In genomic region chr1:43783671-43784205, GRCh38 we compare ENCODE assay signal across 10 cellular contexts.
DNase-seq lines count a peak whose midpoint lies in the region; ATAC-seq, FAIRE-seq and TF ChIP-seq lines count a peak whose summit lies in the region.
"Had no signal": no experiment of that assay in that cellular context is flagged by ENCODE, and none has a peak within 500 bp of the region (broad histone marks: within the 10 kb centered on the region; RNA-seq: fewer than 3 reads in every experiment).

No MANE protein-coding gene starts in this region.

- no peak for TF ChIP-seq CTCF in endothelial cell of umbilical vein (IDR thresholded peaks at IDR 0.05; ENCODE audit: extremely low read depth in 1 of 2, insufficient read depth in 1 of 2, low read depth in 1 of 2, low read length in 2 of 2)

- H3K4me2 ChIP-seq in endothelial cell of umbilical vein (ENCODE audit: insufficient read depth, low read length): no peak overlapping the region

- dilution Hi-C loops in endothelial cell of umbilical vein (cut with MboI; ENCODE audit: extremely low pct_ligation_motif_present, low sequenced_read_pairs): no loop called here

- POLR2A ChIA-PET in endothelial cell of umbilical vein (lab: Charles Lee): no interaction called here

- H4K20me1 ChIP-seq in endothelial cell of umbilical vein (replicated peaks; ENCODE audit: control insufficient read depth, extremely low read depth, insufficient read depth, low read length): no peaks in the 10 kb centered on the region

- no peaks in the 10 kb centered on the region for H3K36me3 ChIP-seq in endothelial cell of umbilical vein (ENCODE audit: control insufficient read depth in 2 of 2, extremely low read depth in 1 of 2, insufficient read depth in 2 of 2, low read length in 2 of 2)
- H3K36me3 ChIP-seq: cardiac muscle cell had no signal

- H3K9me3 ChIP-seq in endothelial cell of umbilical vein (replicated peaks; ENCODE audit: control insufficient read depth, insufficient read depth, low read length): no peaks in the 10 kb centered on the region

- intact Hi-C loops in left ventricle myocardium superior (cut with micrococcal nuclease): no loop called here
- intact Hi-C loops in Right ventricle myocardium inferior (cut with DNase I): no loop called here
- intact Hi-C loops in endothelial cell of umbilical vein (cut with micrococcal nuclease): no loop called here

- peak overlapping the region; percentile 30 for H3K27ac ChIP-seq in endothelial cell of umbilical vein (ENCODE audit: insufficient read depth, low read depth, low read length)
- H3K27ac ChIP-seq: cardiac muscle cell had no signal

- no peaks in the 10 kb centered on the region for H3K9me1 ChIP-seq in endothelial cell of umbilical vein (replicated peaks; ENCODE audit: control insufficient read depth, extremely low read depth, insufficient read depth, low read length)

- H3K4me3 ChIP-seq in endothelial cell of umbilical vein (replicated peaks in 1 of 3; ENCODE audit: insufficient read depth in 1 of 3, low read depth in 1 of 3, low read length in 3 of 3): no peak overlapping the region
- H3K4me3 ChIP-seq: cardiac muscle cell had no signal

- DNase-seq in left ventricle myocardium superior (no peak), Right ventricle myocardium inferior (ENCODE audit: missing footprints) (no peak), NCI-H226 (peak; percentile 56), endothelial cell of umbilical vein (ENCODE audit: low read depth, low spot score) (no peak), HuH-7.5 (ENCODE audit: low spot score) (no peak), OCI-M2 (lab: John Stamatoyannopoulos, UW; ENCODE audit: unreplicated experiment) (no peak)
- DNase-seq: NCI-H526 had no signal

- no peaks in the 10 kb centered on the region for H3K27me3 ChIP-seq in endothelial cell of umbilical vein (ENCODE audit: control insufficient read depth in 2 of 2, insufficient read depth in 2 of 2, low read length in 2 of 2)
- H3K27me3 ChIP-seq: cardiac muscle cell had no signal

- no peak for FAIRE-seq in endothelial cell of umbilical vein (lab: Jason Lieb, UNC)

- no peaks in the 10 kb centered on the region for H3K79me2 ChIP-seq in endothelial cell of umbilical vein (ENCODE audit: control insufficient read depth, insufficient read depth, low read length)

- H3K9ac ChIP-seq in endothelial cell of umbilical vein (replicated peaks; ENCODE audit: extremely low read depth, insufficient read depth, low read length): no peak overlapping the region

- CTCF ChIA-PET in endothelial cell of umbilical vein (lab: Charles Lee): interaction anchor here (1.0 to 4.4 kb wide), 5 partner anchors 11 to 151 kb away, joined by 3 to 28 read pairs (median 9); partner anchors contain the start of gene ARTN

- TF ChIP-seq POLR2A in endothelial cell of umbilical vein (IDR thresholded peaks at IDR 0.05; ENCODE audit: low read depth, low read length): no peak

- H3K4me1 ChIP-seq in endothelial cell of umbilical vein (ENCODE audit: control insufficient read depth, extremely low read depth, insufficient read depth, low read length): peaks cover 18% of the 10 kb centered on the region

- ATAC-seq in left ventricle myocardium superior (peak; percentile 58), Right ventricle myocardium inferior (no peak), HG02870 (IDR thresholded peaks at IDR 0.05; ENCODE audit: unreplicated experiment) (no peak), GM21576 (IDR thresholded peaks at IDR 0.05; ENCODE audit: unreplicated experiment) (no peak)

- no TSS peak for BruUV-seq in endothelial cell of umbilical vein (replicated peaks; lab: Mats Ljungman, UMichigan)

- no peak overlapping the region for H2AFZ ChIP-seq in endothelial cell of umbilical vein (ENCODE audit: low read depth, low read length)

TF ChIP-seq in endothelial cell of umbilical vein, 7 proteins besides CTCF, POLR2A, EP300 and RAD21:
- TF ChIP-seq FOS (IDR thresholded peaks at IDR 0.05; ENCODE audit: borderline replicate concordance, insufficient read depth, low read length): peak; percentile 47
- no peak for TF ChIP-seq GATA2 (IDR thresholded peaks at IDR 0.05; ENCODE audit: insufficient read depth, insufficient read length, low read depth, low read length)
TF ChIP-seq in endothelial cell of umbilical vein: peak in this region for 1.
